ENCODE assay signal across 9 cellular contexts in the genomic region with DNA sequence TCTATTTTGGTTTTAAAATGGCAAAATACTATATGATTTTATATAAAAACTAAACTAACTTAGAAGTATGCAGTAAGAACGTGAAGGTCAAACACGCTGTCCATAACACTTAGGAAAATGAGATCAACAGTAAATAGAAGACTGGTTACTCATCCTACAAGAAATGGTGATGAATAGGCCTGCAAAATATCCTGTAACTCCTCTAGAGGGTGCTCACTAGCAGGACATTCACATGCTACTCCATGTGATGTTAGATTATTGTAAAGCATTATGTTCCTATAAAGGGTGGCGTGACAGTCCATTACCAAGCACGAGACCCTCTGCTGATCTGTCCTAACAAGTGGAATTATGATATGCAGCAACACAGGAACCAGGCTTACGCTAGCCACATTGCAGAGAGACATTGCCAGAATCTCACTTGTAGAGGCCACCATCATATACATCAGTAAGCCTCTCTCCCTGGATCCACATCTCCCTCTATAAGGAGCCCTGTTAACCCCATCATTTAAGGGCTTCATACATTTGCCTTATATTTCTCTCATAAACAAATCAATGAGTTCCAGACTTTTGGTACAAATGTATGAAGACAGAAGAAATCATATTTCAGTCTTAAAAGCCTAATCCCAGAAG. TPM values are rescaled to one million over a fixed set of nuclear protein-coding genes. Genes with fewer than 3 reads are reported as not detected.
DNase-seq lines count a peak whose midpoint lies in the region; ATAC-seq, FAIRE-seq and TF ChIP-seq lines count a peak whose summit lies in the region.
"Had no signal": no experiment of that assay in that cellular context is flagged by ENCODE, and none has a peak within 500 bp of the region (broad histone marks: within the 10 kb centered on the region; RNA-seq: fewer than 3 reads in every experiment).

No MANE protein-coding gene starts in this region.

- peak; percentile 39 for TF ChIP-seq CTCF in RWPE1 (conservative IDR thresholded peaks at IDR 0.05; ENCODE audit: low read depth)

- POLR2A ChIA-PET in RWPE1 (lab: Yijun Ruan, JAX; ENCODE audit: low non-redundant PET), result no interaction called here

- CTCF ChIA-PET in RWPE1 (lab: Yijun Ruan, JAX), result no interaction called here

- DNase-seq in EH (ENCODE audit: low read depth), result peak; percentile 76
- DNase-seq in Kasumi-1 (lab: John Stamatoyannopoulos, UW), result peak; percentile 87 to 91
- peak; percentile 34 for DNase-seq in RWPE1 (ENCODE audit: low spot score)
- DNase-seq in dermis blood vessel endothelial cell, result peak; percentile 73
- peak; percentile 70 to 75 for DNase-seq in lung microvascular endothelial cell (ENCODE audit: low read depth in 2 of 2)

- no peak overlapping the region for H3K27ac ChIP-seq in RWPE1

- FAIRE-seq in A204.1 (lab: Jason Lieb, UNC), result peak; percentile 89

- no peak for ATAC-seq in GM21381 (IDR thresholded peaks at IDR 0.05; ENCODE audit: unreplicated experiment)
- ATAC-seq in GM18520 (IDR thresholded peaks at IDR 0.05; ENCODE audit: unreplicated experiment), result no peak

RNA-seq across cellular contexts. Expression of a gene that starts 18.0 kb away (rescaled TPM):
- not detected in 2 replicates for total RNA-seq in dermis blood vessel endothelial cell
- not detected in 2 replicates for total RNA-seq in lung microvascular endothelial cell
- total RNA-seq: mononuclear cell had no signal

RNA-seq across cellular contexts. Expression of a gene that starts 19.5 kb away (rescaled TPM):
- total RNA-seq in dermis blood vessel endothelial cell (not detected in 2 replicates), lung microvascular endothelial cell (not detected in 2 replicates)
- total RNA-seq: mononuclear cell had no signal

RNA-seq across cellular contexts. Expression of a gene that starts 48.5 kb away (rescaled TPM):
- total RNA-seq in dermis blood vessel endothelial cell (not detected in 2 replicates), lung microvascular endothelial cell (not detected in 2 replicates)
- total RNA-seq: mononuclear cell had no signal

RNA-seq across cellular contexts. Expression of a gene that starts 51.8 kb away (rescaled TPM):
- total RNA-seq in dermis blood vessel endothelial cell, result not detected in 2 replicates
- total RNA-seq in lung microvascular endothelial cell, result not detected in 2 replicates
- total RNA-seq: mononuclear cell had no signal

Comparison
In these comparisons a context has a peak if more than half of its experiments do, and no peak if none do; other contexts are left out.
1. DNase-seq: peak in every context shown above with its lines; median percentile 89 in Kasumi-1; 76 in EH; 73 in dermis blood vessel endothelial cell; 72 in lung microvascular endothelial cell; 34 in RWPE1.